Comparison of ENCODE assay signal across 8 cellular contexts in genomic region chr2:28661589-28662001, GRCh38.
DNase-seq lines count a peak whose midpoint lies in the region; ATAC-seq and TF ChIP-seq lines count a peak whose summit lies in the region.

No MANE protein-coding gene starts in this region.

- H3K36me3 ChIP-seq in BE2C (no peaks in the 10 kb centered on the region), RWPE2 (ENCODE audit: low read depth) (no peaks in the 10 kb centered on the region)

- TF ChIP-seq CTCF in BE2C (IDR thresholded peaks at IDR 0.05; ENCODE audit: low read depth, low read length), result no peak
- TF ChIP-seq CTCF in RWPE2 (IDR thresholded peaks at IDR 0.05; ENCODE audit: poor library complexity, severe bottlenecking), result no peak

- H3K27ac ChIP-seq in RWPE2 (ENCODE audit: poor library complexity, severe bottlenecking), result peak overlapping the region; percentile 82

- ATAC-seq in RWPE2 (ENCODE audit: low read depth) (peak; percentile 59), HG02798 (IDR thresholded peaks at IDR 0.05; ENCODE audit: poor library complexity, unreplicated experiment) (no peak)

- peak; percentile 49 for DNase-seq in BE2C
- no peak for DNase-seq in RWPE2 (ENCODE audit: low spot score)
- peak; percentile 90 for DNase-seq in fibroblast of the conjunctiva (ENCODE audit: low read depth)
- peak; percentile 14 for DNase-seq in pons (ENCODE audit: low spot score)
- no peak for DNase-seq in stimulated activated CD4-positive, alpha-beta T cell treated with anti-CD3 and anti-CD28 coated beads, Interleukin-2, amount 100 ng/mL, for 48 hours
- DNase-seq in HuH-7.5 (ENCODE audit: low spot score), result no peak
- DNase-seq in DMS114 treated with DMSO at 0.1 percent for 48 hours (lab: John Stamatoyannopoulos, UW; ENCODE audit: unreplicated experiment), result no peak

- H3K27me3 ChIP-seq in BE2C (no peaks in the 10 kb centered on the region), RWPE2 (ENCODE audit: insufficient read depth, poor library complexity, severe bottlenecking) (no peaks in the 10 kb centered on the region)

- H3K4me1 ChIP-seq in BE2C, result peaks cover 27% of the 10 kb centered on the region
- H3K4me1 ChIP-seq in RWPE2 (ENCODE audit: insufficient read depth, poor library complexity, severe bottlenecking), result peaks cover 42% of the 10 kb centered on the region

- no peak overlapping the region for H3K4me3 ChIP-seq in BE2C (ENCODE audit: low read depth, low read length)
- H3K4me3 ChIP-seq in RWPE2 (ENCODE audit: severe bottlenecking), result no peak overlapping the region

- H3K9me3 ChIP-seq in BE2C (no peaks in the 10 kb centered on the region), RWPE2 (ENCODE audit: severe bottlenecking) (no peaks in the 10 kb centered on the region)

Comparison
In these comparisons a context has a peak if more than half of its experiments do, and no peak if none do; other contexts are left out.
1. DNase-seq: peak in BE2C (single experiment), fibroblast of the conjunctiva (single experiment) and pons (single experiment); none in RWPE2 (single experiment), stimulated activated CD4-positive, alpha-beta T cell treated with anti-CD3 and anti-CD28 coated beads, Interleukin-2, amount 100 ng/mL, for 48 hours (0 of 2), HuH-7.5 (single experiment) and DMS114 treated with DMSO at 0.1 percent for 48 hours (single experiment).